ENCODE assay signal across 17 cellular contexts in genomic region chr1:203537806-203538464, GRCh38. TPM values are rescaled to one million over a fixed set of nuclear protein-coding genes. Genes with fewer than 3 reads are reported as not detected.
A peak's percentile ranks its signal among the peaks of the same experiment; 100 is the strongest.
DNase-seq lines count a peak whose midpoint lies in the region; ATAC-seq, FAIRE-seq and TF ChIP-seq lines count a peak whose summit lies in the region.
"Had no signal": no experiment of that assay in that cellular context is flagged by ENCODE, and none has a peak within 500 bp of the region (broad histone marks: within the 10 kb centered on the region; RNA-seq: fewer than 3 reads in every experiment).

No MANE protein-coding gene starts in this region.

- H3K4me1 ChIP-seq in astrocyte (ENCODE audit: insufficient read depth, low read length) (peaks cover 19% of the 10 kb centered on the region), HepG2 (ENCODE audit: insufficient read depth, low read length) (peaks cover 27% of the 10 kb centered on the region), transverse colon (peaks cover 0 to 9% (median 4%) of the 10 kb centered on the region in 4 donors)
- H3K4me1 ChIP-seq: adrenal gland had no signal

- H3K4me3 ChIP-seq in astrocyte (ENCODE audit: insufficient read depth, low read depth, low read length) = no peak overlapping the region
- no peak overlapping the region for H3K4me3 ChIP-seq in HepG2 (replicated peaks in 1 of 3; ENCODE audit: insufficient read depth in 1 of 3, low read depth in 2 of 3, low read length in 3 of 3)
- no peak overlapping the region for H3K4me3 ChIP-seq in transverse colon
- H3K4me3 ChIP-seq: adrenal gland, psoas muscle had no signal

- TF ChIP-seq RAD21 in HepG2 (CRISPR knock-in tag; IDR thresholded peaks at IDR 0.05) = no peak

- H2AFZ ChIP-seq in astrocyte (ENCODE audit: low read depth, low read length) (no peak overlapping the region), HepG2 (ENCODE audit: low read length) (no peak overlapping the region)

- intact Hi-C loops in HepG2 (cut with micrococcal nuclease; ENCODE audit: unreplicated experiment) = no loop called here
- intact Hi-C loops in transverse colon (cut with DNase I; ENCODE audit: low total_unique reads) = no loop called here

- WGBS in HepG2 (ENCODE audit: low lambda C conversion rate) = 6% methylated on average over 5 of the region's 5 CpGs
- WGBS in transverse colon (ENCODE audit: low coverage in 1 of 2), 2 donors = 46% methylated on average over 5 of the region's 5 CpGs; no CpG with 5 or more reads in 1 of the 2 donors

- peaks cover 8% of the 10 kb centered on the region for H3K4me1 Mint-ChIP-seq in astrocyte (ENCODE audit: low read depth, unreplicated experiment)

- CTCF ChIA-PET in HepG2 (lab: Yijun Ruan, JAX; ENCODE audit: low intra/inter-chr PET ratio, low total read pairs) = no interaction called here

- no peak for TF ChIP-seq EP300 in HepG2 (IDR thresholded peaks at IDR 0.05; ENCODE audit: low read depth in 2 of 2, low read length in 2 of 2)
- no peak for TF ChIP-seq EP300 in HepG2 (CRISPR knock-in tag; IDR thresholded peaks at IDR 0.05; ENCODE audit: borderline replicate concordance)
- no peak for TF ChIP-seq EP300 in transverse colon (IDR thresholded peaks at IDR 0.05; ENCODE audit: low read depth)

- no peak for TF ChIP-seq CTCF in astrocyte (IDR thresholded peaks at IDR 0.05; ENCODE audit: insufficient read depth, low read depth, low read length)
- no peak for TF ChIP-seq CTCF in HepG2 (CRISPR knock-in tag; IDR thresholded peaks at IDR 0.05)
- TF ChIP-seq CTCF in transverse colon (IDR thresholded peaks at IDR 0.05) = no peak

- DNase-seq in NCI-H748 (lab: John Stamatoyannopoulos, UW; ENCODE audit: unreplicated experiment) (peak; percentile 35), NCI-H748 treated with DMSO at 0.1 percent for 48 hours (lab: John Stamatoyannopoulos, UW) (no peak), astrocyte (ENCODE audit: low read depth) (peak; percentile 67), HepG2 (ENCODE audit: low spot score) (peak; percentile 73), transverse colon (no peak), KG1 (lab: John Stamatoyannopoulos, UW) (no peak)
- DNase-seq: activated CD4-positive, alpha-beta T cell treated with anti-CD3 and anti-CD28 coated beads, Interleukin-2, amount 50 U/mL, for 48 hours; H7; islet precursor cell; psoas muscle; T-helper 1 cell had no signal

- no peaks in the 10 kb centered on the region for H3K36me3 Mint-ChIP-seq in astrocyte (ENCODE audit: low read depth, unreplicated experiment)

- BruUV-seq in HepG2 (replicated peaks; lab: Mats Ljungman, UMichigan) = no TSS peak

- H3K9ac ChIP-seq in astrocyte (ENCODE audit: low read length) (no peak overlapping the region), HepG2 (ENCODE audit: insufficient read depth, low read depth, low read length) (no peak overlapping the region)

- peaks cover 4% of the 10 kb centered on the region for H3K9me3 Mint-ChIP-seq in astrocyte (ENCODE audit: unreplicated experiment)

- no peaks in the 10 kb centered on the region for H4K20me1 ChIP-seq in astrocyte (ENCODE audit: insufficient read depth, low read length)
- H4K20me1 ChIP-seq in HepG2 (ENCODE audit: insufficient read depth, low read length) = no peaks in the 10 kb centered on the region

- FAIRE-seq in astrocyte (lab: Jason Lieb, UNC) (no peak), HepG2 (lab: Jason Lieb, UNC) (no peak)
- FAIRE-seq: A204.1, endothelial cell of umbilical vein had no signal

- H3K36me3 ChIP-seq in astrocyte (ENCODE audit: insufficient read depth, low read length) = no peaks in the 10 kb centered on the region
- no peaks in the 10 kb centered on the region for H3K36me3 ChIP-seq in HepG2 (replicated peaks in 1 of 2; ENCODE audit: control insufficient read depth in 1 of 2, insufficient read depth in 2 of 2, low read length in 2 of 2)
- no peaks in the 10 kb centered on the region for H3K36me3 ChIP-seq in transverse colon
- H3K36me3 ChIP-seq: adrenal gland had no signal

- H3K27ac Mint-ChIP-seq in astrocyte (ENCODE audit: unreplicated experiment) = no peak overlapping the region

- H3K27me3 ChIP-seq in astrocyte (ENCODE audit: insufficient read depth, low read length) = no peaks in the 10 kb centered on the region
- H3K27me3 ChIP-seq in HepG2 (ENCODE audit: control insufficient read depth in 1 of 2, insufficient read depth in 2 of 2, low read length in 2 of 2) = no peaks in the 10 kb centered on the region
- H3K27me3 ChIP-seq in transverse colon = no peaks in the 10 kb centered on the region
- H3K27me3 ChIP-seq: adrenal gland had no signal

- POLR2A ChIA-PET in HepG2 (lab: Yijun Ruan, JAX) = no interaction called here

- H3K4me3 Mint-ChIP-seq in astrocyte (ENCODE audit: unreplicated experiment) = no peak overlapping the region

- no peak overlapping the region for H3K4me2 ChIP-seq in astrocyte (ENCODE audit: low read length)
- H3K4me2 ChIP-seq in HepG2 (ENCODE audit: low read depth, low read length) = no peak overlapping the region

- no peaks in the 10 kb centered on the region for H3K9me3 ChIP-seq in astrocyte (ENCODE audit: insufficient read depth, low read depth, low read length)
- no peaks in the 10 kb centered on the region for H3K9me3 ChIP-seq in HepG2 (ENCODE audit: low read length)
- H3K9me3 ChIP-seq in transverse colon = no peaks in the 10 kb centered on the region
- H3K9me3 ChIP-seq: adrenal gland, psoas muscle had no signal

- no peak overlapping the region for H3K27ac ChIP-seq in astrocyte (ENCODE audit: low read depth, low read length)
- no peak overlapping the region for H3K27ac ChIP-seq in HepG2 (ENCODE audit: extremely low read length, insufficient read depth, low read length)
- H3K27ac ChIP-seq in transverse colon = peak overlapping the region; percentile 18 to 86 (median 77)
- H3K27ac ChIP-seq: psoas muscle had no signal

- no peak for TF ChIP-seq POLR2A in HepG2 (IDR thresholded peaks at IDR 0.05; ENCODE audit: insufficient read depth in 1 of 2, low read depth in 2 of 2, low read length in 2 of 2)
- TF ChIP-seq POLR2A in transverse colon (IDR thresholded peaks at IDR 0.05) = no peak

- H3K27me3 Mint-ChIP-seq in astrocyte (ENCODE audit: low read depth, unreplicated experiment) = peaks cover 4% of the 10 kb centered on the region

- in situ Hi-C loops in HepG2 (cut with HindIII; ENCODE audit: extremely low pct_ligation_motif_present, low pct_unique_long_range_greater_than_20kb) (no loop called here), transverse colon (cut with MboI; ENCODE audit: low pct_ligation_motif_present in 1 of 4, low pct_unique_long_range_greater_than_20kb in 1 of 4, low sequenced_read_pairs in 3 of 4) (no loop called here)

- ATAC-seq in HepG2 = peak; percentile 90
- no peak for ATAC-seq in HG03280 (IDR thresholded peaks at IDR 0.05; ENCODE audit: unreplicated experiment)
- no peak for ATAC-seq in GM19328 (IDR thresholded peaks at IDR 0.05; ENCODE audit: unreplicated experiment)

- H3K79me2 ChIP-seq in astrocyte (ENCODE audit: insufficient read depth, low read length) (no peaks in the 10 kb centered on the region), HepG2 (ENCODE audit: insufficient read depth, low read length) (no peaks in the 10 kb centered on the region)

TF ChIP-seq in HepG2, 621 proteins besides CTCF, POLR2A, EP300 and RAD21 (continues in another document):
- TF ChIP-seq SIX1 (CRISPR knock-in tag; IDR thresholded peaks at IDR 0.05; ENCODE audit: borderline replicate concordance) (no peak), ZNF24 (IDR thresholded peaks at IDR 0.05) (no peak), IKZF1 (IDR thresholded peaks at IDR 0.05) (no peak), SRSF1 (optimal IDR thresholded peaks at IDR 0.05; ENCODE audit: low read depth, low read length) (no peak), PTBP1 (IDR thresholded peaks at IDR 0.05; ENCODE audit: low read depth, low read length, poor library complexity, severe bottlenecking) (no peak), ATAD3A (CRISPR knock-in tag; IDR thresholded peaks at IDR 0.05) (no peak), FOSL2 (CRISPR knock-in tag; IDR thresholded peaks at IDR 0.05) (peak; percentile 50; the same call in 1 of the 2 replicates), YEATS2 (CRISPR knock-in tag; IDR thresholded peaks at IDR 0.05; ENCODE audit: borderline replicate concordance) (no peak), SOX13 (IDR thresholded peaks at IDR 0.05) (no peak), SOX13 (CRISPR knock-in tag; conservative IDR thresholded peaks at IDR 0.05 in 1 of 2, IDR thresholded peaks at IDR 0.05 in 1 of 2) (no peak; a peak in 1 of 4 replicates), RFX1 (IDR thresholded peaks at IDR 0.05) (no peak), ZNF292 (CRISPR knock-in tag; IDR thresholded peaks at IDR 0.05; ENCODE audit: borderline replicate concordance, low read depth) (0 out of 2 replicates have a peak, but pooled peaks have one; percentile 23)

RNA-seq across cellular contexts. Expression of gene OPTC, which starts 44.0 kb away (rescaled TPM):
- not detected in 2 replicates for total RNA-seq in astrocyte
- not detected in 2 replicates for total RNA-seq in HepG2 (2016; rRNA removed; fragmentation: Illumina TruSeq; extraction: Trizol)
- not detected in 2 replicates for total RNA-seq in HepG2 (2016; cell fraction: cytosol; rRNA removed; fragmentation: Illumina TruSeq; extraction: Trizol; ENCODE audit: low read depth)
- total RNA-seq in HepG2 (2016; cell fraction: insoluble cytoplasmic fraction; rRNA removed; fragmentation: Illumina TruSeq; extraction: Trizol) = not detected in 2 replicates
- not detected in 2 replicates for total RNA-seq in HepG2 (2016; cell fraction: membrane; rRNA removed; fragmentation: Illumina TruSeq; extraction: Trizol)
- not detected in 2 replicates for total RNA-seq in HepG2 (2016; cell fraction: nucleus; rRNA removed; fragmentation: Illumina TruSeq; extraction: Trizol)
- not detected in 2 replicates for polyA plus RNA-seq in HepG2 (2011; rRNA removed)
- polyA plus RNA-seq in HepG2 (2011; cell fraction: cytosol; rRNA removed) = not detected in 2 replicates
- not detected in 2 replicates for polyA plus RNA-seq in HepG2 (2011; cell fraction: nucleus; rRNA removed)
- polyA plus RNA-seq in HepG2 (2012) = not detected in 2 replicates
- not detected in 2 replicates for polyA plus RNA-seq in HepG2 (2016; cell fraction: cytosol; fragmentation: Illumina TruSeq; extraction: Trizol; ENCODE audit: low read depth)
- polyA plus RNA-seq in HepG2 (2016; cell fraction: insoluble cytoplasmic fraction; fragmentation: Illumina TruSeq; extraction: Trizol; ENCODE audit: low read depth) = not detected in 2 replicates
- not detected in 2 replicates for polyA plus RNA-seq in HepG2 (2016; cell fraction: membrane; fragmentation: Illumina TruSeq; extraction: Trizol; ENCODE audit: low read depth)
- not detected in 2 replicates for polyA plus RNA-seq in HepG2 (2016; cell fraction: nucleus; fragmentation: Illumina TruSeq; extraction: Trizol; ENCODE audit: insufficient read depth, low read depth)
- not detected in 2 replicates for polyA minus RNA-seq in HepG2 (2011; rRNA and poly(A)+ RNA removed; ENCODE audit: low replicate concordance)
- polyA minus RNA-seq in HepG2 (2011; cell fraction: cytosol; rRNA and poly(A)+ RNA removed) = not detected in 2 replicates
- not detected in 2 replicates for polyA minus RNA-seq in HepG2 (2011; cell fraction: nucleus; rRNA and poly(A)+ RNA removed)
- total RNA-seq in transverse colon = not detected
- total RNA-seq: adrenal gland, endothelial cell of umbilical vein, psoas muscle, urinary bladder had no signal
- polyA plus RNA-seq: endothelial cell of umbilical vein, psoas muscle had no signal

Comparison
In these comparisons a context has a peak if more than half of its experiments do, and no peak if none do; other contexts are left out.
1. DNase-seq: peak in NCI-H748 (single experiment), astrocyte (single experiment) and HepG2 (single experiment); none in NCI-H748 treated with DMSO at 0.1 percent for 48 hours (single experiment), transverse colon (single experiment) and KG1 (single experiment).
2. H3K27ac ChIP-seq: peak in transverse colon (4 of 4); none in astrocyte (single experiment) and HepG2 (single experiment).